8 cellular contexts compared by ENCODE assay signal in the genomic region with DNA sequence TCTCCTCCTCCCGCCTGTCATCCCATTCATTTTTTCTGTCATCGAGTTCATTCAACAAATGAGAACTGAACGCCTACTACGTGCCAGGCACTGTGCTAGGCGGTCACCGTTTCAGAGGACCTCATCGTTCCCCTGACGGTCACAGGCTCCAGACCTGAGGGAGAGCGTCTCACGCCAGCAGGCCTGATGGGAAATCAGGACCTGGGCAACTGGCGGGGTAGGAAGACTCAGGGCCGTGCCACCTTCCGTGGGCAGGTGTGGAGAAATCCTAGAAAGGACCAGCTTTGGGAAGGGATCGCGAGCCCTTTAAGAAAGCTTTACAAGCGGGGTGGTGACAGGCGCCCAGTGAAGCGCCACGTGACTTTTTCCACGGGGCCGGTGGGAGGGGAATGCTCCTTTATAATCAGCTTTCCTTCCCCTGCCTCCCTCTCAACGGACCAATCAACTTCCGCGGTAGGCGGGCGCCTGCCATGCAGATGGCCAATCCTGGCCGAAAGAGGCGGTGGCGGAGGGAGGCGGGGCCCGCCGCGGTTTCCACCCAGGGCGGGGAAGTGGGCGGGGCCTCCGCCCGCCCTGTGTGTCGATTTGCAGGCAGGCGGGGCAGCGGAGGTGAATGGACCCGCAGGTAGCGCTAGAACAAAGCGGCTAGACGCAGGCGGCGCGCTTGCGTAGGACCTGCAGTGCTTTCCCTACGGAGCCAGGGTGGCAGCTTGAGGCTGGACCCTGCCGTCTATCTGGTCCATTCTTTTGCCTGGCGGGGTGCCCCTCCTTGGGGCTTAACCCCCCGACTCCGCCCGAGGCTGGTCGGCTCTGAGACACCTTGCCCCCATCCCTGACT. TPM values are rescaled to one million over a fixed set of nuclear protein-coding genes. Genes with fewer than 3 reads are reported as not detected.
A peak's percentile ranks its signal among the peaks of the same experiment; 100 is the strongest.
DNase-seq lines count a peak whose midpoint lies in the region; ATAC-seq, FAIRE-seq and TF ChIP-seq lines count a peak whose summit lies in the region.

No MANE protein-coding gene starts in this region.

- H3K4me2 ChIP-seq in astrocyte (ENCODE audit: low read length) = peak overlapping the region; percentile 98

- peaks cover 19% of the 10 kb centered on the region for H4K20me1 ChIP-seq in astrocyte (ENCODE audit: insufficient read depth, low read length)

- peak overlapping the region; percentile 86 for H3K9ac ChIP-seq in astrocyte (ENCODE audit: low read length)

- under 1% methylated on average over 55 of the region's 55 CpGs for WGBS in right cardiac atrium
- 0 to 1% (median 1%) methylated on average over 46 to 55 of the region's 55 CpGs for WGBS in psoas muscle, 3 donors

- TF ChIP-seq CTCF in astrocyte (IDR thresholded peaks at IDR 0.05; ENCODE audit: insufficient read depth, low read depth, low read length) = no peak
- TF ChIP-seq CTCF in psoas muscle (IDR thresholded peaks at IDR 0.05) = no peak

- peak; percentile 99 for FAIRE-seq in GM18507 (lab: Jason Lieb, UNC)
- FAIRE-seq in astrocyte (lab: Jason Lieb, UNC) = peak; percentile 13
- FAIRE-seq in urothelium cell line (lab: Jason Lieb, UNC) = peak; percentile 95

- H3K27me3 ChIP-seq in astrocyte (ENCODE audit: insufficient read depth, low read length) = no peaks in the 10 kb centered on the region
- no peaks in the 10 kb centered on the region for H3K27me3 ChIP-seq in right cardiac atrium (ENCODE audit: control insufficient read depth, insufficient read depth)
- H3K27me3 ChIP-seq in psoas muscle (ENCODE audit: insufficient read depth in 3 of 3, low read length in 2 of 3) = no peaks in the 10 kb centered on the region

- peaks cover 27% of the 10 kb centered on the region for H3K4me1 Mint-ChIP-seq in astrocyte (ENCODE audit: low read depth, unreplicated experiment)

- ATAC-seq in HG02973 (IDR thresholded peaks at IDR 0.05; ENCODE audit: unreplicated experiment) (peak; percentile 75), right cardiac atrium (peak; percentile 90 to 92), psoas muscle (peak; percentile 89 to 93 (median 91))

- H3K36me3 ChIP-seq in astrocyte (ENCODE audit: insufficient read depth, low read length) (no peaks in the 10 kb centered on the region), psoas muscle (ENCODE audit: insufficient read depth in 1 of 2, low read depth in 1 of 2) (peaks cover 0 to 9% of the 10 kb centered on the region in 2 donors)

- peak overlapping the region; percentile 90 for H3K4me3 Mint-ChIP-seq in astrocyte (ENCODE audit: unreplicated experiment)

- H3K9me3 Mint-ChIP-seq in astrocyte (ENCODE audit: unreplicated experiment) = no peaks in the 10 kb centered on the region

- H3K4me1 ChIP-seq in astrocyte (ENCODE audit: insufficient read depth, low read length) (peaks cover 37% of the 10 kb centered on the region), right cardiac atrium (ENCODE audit: control insufficient read depth, insufficient read depth, low read length) (peaks cover 8% of the 10 kb centered on the region), psoas muscle (peaks cover 30% of the 10 kb centered on the region)

- peak; percentile 94 for DNase-seq in GM18507 (ENCODE audit: extremely low spot score, insufficient read length, low read depth)
- peak; percentile 88 to 94 for DNase-seq in NCI-H1930 (lab: John Stamatoyannopoulos, UW)
- peak; percentile 99 for DNase-seq in T-helper 22 cell (ENCODE audit: low read depth)
- peak; percentile 94 for DNase-seq in astrocyte (ENCODE audit: low read depth)
- DNase-seq in right cardiac atrium = peak; percentile 99 to 100 (median 100)
- DNase-seq in psoas muscle = peak; percentile 99 to 100
- DNase-seq in urothelium cell line (ENCODE audit: low spot score) = peak; percentile 98

- intact Hi-C loops in right cardiac atrium (cut with DNase I) = loop anchor here in 1 of 4 donors (5.0 kb wide), 1 partner anchor 65 kb away; no protein-coding TSS in a partner anchor
- intact Hi-C loops in psoas muscle (cut with DNase I) = loop anchor here in 1 of 2 donors (5.0 kb wide), 2 partner anchors 55 to 85 kb away; no protein-coding TSS in a partner anchor

- H3K27me3 Mint-ChIP-seq in astrocyte (ENCODE audit: low read depth, unreplicated experiment) = peaks cover 15% of the 10 kb centered on the region

- H3K9me3 ChIP-seq in astrocyte (ENCODE audit: insufficient read depth, low read depth, low read length) (no peaks in the 10 kb centered on the region), right cardiac atrium (ENCODE audit: control insufficient read depth, low read length) (no peaks in the 10 kb centered on the region), psoas muscle (no peaks in the 10 kb centered on the region)

- H3K4me3 ChIP-seq in astrocyte (ENCODE audit: insufficient read depth, low read depth, low read length) (peak overlapping the region; percentile 63), right cardiac atrium (ENCODE audit: low read length) (peak overlapping the region; percentile 91), psoas muscle (peak overlapping the region; percentile 68)

- H3K27ac ChIP-seq in astrocyte (ENCODE audit: low read depth, low read length) (peak overlapping the region; percentile 75), right cardiac atrium (ENCODE audit: low read length) (peak overlapping the region; percentile 97), psoas muscle (peak overlapping the region; percentile 79)

- H3K79me2 ChIP-seq in astrocyte (ENCODE audit: insufficient read depth, low read length) = peaks cover 44% of the 10 kb centered on the region

- H2AFZ ChIP-seq in astrocyte (ENCODE audit: low read depth, low read length) = peak overlapping the region; percentile 92

- H3K27ac Mint-ChIP-seq in astrocyte (ENCODE audit: unreplicated experiment) = peak overlapping the region; percentile 90

- H3K36me3 Mint-ChIP-seq in astrocyte (ENCODE audit: low read depth, unreplicated experiment) = peaks cover 2% of the 10 kb centered on the region

RNA-seq across cellular contexts. Expression of a gene that starts 0.8 kb away (rescaled TPM):
- total RNA-seq in astrocyte (24.2 and 24.9 TPM in 2 replicates), right cardiac atrium (10 to 100 TPM; 27.2 to 39.9 (median 36.2) TPM), psoas muscle (10 to 100 TPM in 3 of 4 donors, 1 to 10 TPM in 1; 9.7 to 31.9 (median 17.1) TPM)
- polyA plus RNA-seq in right cardiac atrium (18.1 TPM), psoas muscle (10 to 100 TPM in 2 of 3 donors, 1 to 10 TPM in 1; 7.4 to 27.6 (median 15.7) TPM)

Comparison
In these comparisons a context has a peak if more than half of its experiments do, and no peak if none do; other contexts are left out.
1. Peak in every context shown above with its lines: DNase-seq, ATAC-seq, H3K4me3 ChIP-seq and H3K27ac ChIP-seq.